In the genomic region with DNA sequence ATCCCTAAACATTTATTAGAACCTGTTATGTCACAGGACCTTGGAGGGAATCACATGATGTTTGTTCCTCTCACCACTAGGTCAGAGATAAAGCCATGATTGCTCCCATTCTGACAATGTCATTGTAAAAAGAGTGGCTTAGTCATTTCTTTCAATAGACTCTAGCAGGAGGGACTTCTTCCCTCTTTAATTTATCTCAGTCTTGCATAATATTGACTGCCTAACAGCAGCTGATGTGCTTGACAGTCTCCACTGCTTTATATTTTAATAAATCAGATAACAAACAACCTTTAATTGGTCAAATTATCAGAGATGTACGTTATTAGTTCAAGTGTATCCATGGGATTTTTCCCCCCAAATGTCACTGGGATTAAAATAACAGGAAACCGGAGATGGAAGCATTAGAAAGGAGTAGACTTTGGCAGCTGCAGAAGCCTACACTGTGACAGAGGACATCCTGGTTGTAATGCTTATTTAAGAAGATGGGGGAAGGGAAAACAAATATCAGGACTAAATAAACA, we compare ENCODE assay signal across 12 cellular contexts. TPM values are rescaled to one million over a fixed set of nuclear protein-coding genes. Genes with fewer than 3 reads are reported as not detected.
DNase-seq lines count a peak whose midpoint lies in the region; ATAC-seq and TF ChIP-seq lines count a peak whose summit lies in the region.
"Had no signal": no experiment of that assay in that cellular context is flagged by ENCODE, and none has a peak within 500 bp of the region (broad histone marks: within the 10 kb centered on the region; RNA-seq: fewer than 3 reads in every experiment).

No MANE protein-coding gene starts in this region.

- H3K27ac ChIP-seq in right atrium auricular region (peak overlapping the region in 1 of 2 donors; percentile 8), upper lobe of left lung (peak overlapping the region in 3 of 4 donors; percentile 24 to 36 (median 30))

- H3K4me3 ChIP-seq in right atrium auricular region (no peak overlapping the region), upper lobe of left lung (no peak overlapping the region)

- TF ChIP-seq CTCF in right atrium auricular region (IDR thresholded peaks at IDR 0.05) (no peak), upper lobe of left lung (IDR thresholded peaks at IDR 0.05) (no peak)

- peak; percentile 7 for ATAC-seq in Right ventricle myocardium superior (ENCODE audit: poor library complexity)
- peak; percentile 29 for ATAC-seq in left ventricle myocardium superior
- no peak for ATAC-seq in upper lobe of left lung (ENCODE audit: low FRiP score in 2 of 2)
- ATAC-seq in HG02852 (IDR thresholded peaks at IDR 0.05; ENCODE audit: unreplicated experiment) = no peak
- no peak for ATAC-seq in HG03196 (IDR thresholded peaks at IDR 0.05; ENCODE audit: unreplicated experiment)

- H3K36me3 ChIP-seq in right atrium auricular region (no peaks in the 10 kb centered on the region), upper lobe of left lung (no peaks in the 10 kb centered on the region)
- H3K36me3 ChIP-seq: BE2C had no signal

- TF ChIP-seq EP300 in upper lobe of left lung (IDR thresholded peaks at IDR 0.05) = peak in 2 of 4 donors; percentile 42 to 64

- H3K27me3 ChIP-seq in right atrium auricular region (no peaks in the 10 kb centered on the region), upper lobe of left lung (no peaks in the 10 kb centered on the region)
- H3K27me3 ChIP-seq: BE2C had no signal

- TF ChIP-seq POLR2A in upper lobe of left lung (IDR thresholded peaks at IDR 0.05) = no peak

- peaks cover 0 to 54% of the 10 kb centered on the region in 2 donors for H3K4me1 ChIP-seq in right atrium auricular region
- peaks cover 28 to 48% (median 42%) of the 10 kb centered on the region in 4 donors for H3K4me1 ChIP-seq in upper lobe of left lung

- H3K9me3 ChIP-seq in right atrium auricular region (no peaks in the 10 kb centered on the region), upper lobe of left lung (no peaks in the 10 kb centered on the region)
- H3K9me3 ChIP-seq: BE2C had no signal

- intact Hi-C loops in Right ventricle myocardium superior (cut with DNase I) = no loop called here
- intact Hi-C loops in left ventricle myocardium superior (cut with micrococcal nuclease) = no loop called here

- DNase-seq in Right ventricle myocardium superior (no peak), right atrium auricular region (ENCODE audit: low spot score) (no peak), OCI-M1 (lab: John Stamatoyannopoulos, UW) (peak; percentile 86), left ventricle myocardium superior (no peak), upper lobe of left lung (no peak), OCI-M2 (lab: John Stamatoyannopoulos, UW; ENCODE audit: unreplicated experiment) (no peak)
- DNase-seq: BE2C, naive B cell, NCI-H2171 treated with DMSO at 0.1 percent for 48 hours had no signal

- WGBS in upper lobe of left lung, 2 donors = 42 to 54% methylated on average over 2 of the region's 2 CpGs

RNA-seq across cellular contexts. Expression of a gene that starts 39.6 kb away (rescaled TPM):
- total RNA-seq in Right ventricle myocardium superior (71.1 TPM), right atrium auricular region (10 to 100 TPM; 37.2 to 47.1 TPM), left ventricle myocardium superior (50.6 TPM), upper lobe of left lung (100 to 1,000 TPM in 2 of 6 donors, 10 to 100 TPM in 4; 29.5 to 119 (median 58.9) TPM)
- total RNA-seq: activated T-helper 1 cell treated with anti-CD3 and anti-CD28 coated beads, Interleukin-12 subunit alpha, Interleukin-12 subunit beta, Interleukin-2, Interleukin-4 antibody, amounts not matched to agents 30 ng/mL and 10 ng/mL and 1 ng/mL, durations not matched to agents 14 hours and 24 hours and 36 hours had no signal

Comparison
In these comparisons a context has a peak if more than half of its experiments do, and no peak if none do; other contexts are left out.
1. ATAC-seq: peak in Right ventricle myocardium superior (single experiment) and left ventricle myocardium superior (single experiment); none in upper lobe of left lung (0 of 2), HG02852 (single experiment) and HG03196 (single experiment).